In genomic region chr19:47209323-47210179, GRCh38 we compare ENCODE assay signal across 11 cellular contexts. TPM values are rescaled to one million over a fixed set of nuclear protein-coding genes. Genes with fewer than 3 reads are reported as not detected.
DNase-seq lines count a peak whose midpoint lies in the region; ATAC-seq, FAIRE-seq and TF ChIP-seq lines count a peak whose summit lies in the region.
"Had no signal": no experiment of that assay in that cellular context is flagged by ENCODE, and none has a peak within 500 bp of the region (broad histone marks: within the 10 kb centered on the region; RNA-seq: fewer than 3 reads in every experiment).

No MANE protein-coding gene starts in this region.

- H3K27ac ChIP-seq in endothelial cell of umbilical vein (ENCODE audit: insufficient read depth, low read depth, low read length), result no peak overlapping the region
- H3K27ac ChIP-seq: ovary had no signal

- dilution Hi-C loops in endothelial cell of umbilical vein (cut with MboI; ENCODE audit: extremely low pct_ligation_motif_present, low sequenced_read_pairs), result loop anchor here (10.0 kb wide), 1 partner anchor 55 kb away; no protein-coding TSS in a partner anchor

- H3K27me3 ChIP-seq in endothelial cell of umbilical vein (ENCODE audit: control insufficient read depth in 2 of 2, insufficient read depth in 2 of 2, low read length in 2 of 2), result no peaks in the 10 kb centered on the region
- H3K27me3 ChIP-seq: ovary had no signal

- peaks cover 8% of the 10 kb centered on the region for H3K4me1 ChIP-seq in endothelial cell of umbilical vein (ENCODE audit: control insufficient read depth, extremely low read depth, insufficient read depth, low read length)

- H3K4me3 Mint-ChIP-seq in activated CD4-positive, alpha-beta T cell treated with anti-CD3 and anti-CD28 coated beads, Interleukin-2, amount 10 ng/mL, durations not matched to agents 24 days and 14 days, result no peak overlapping the region
- H3K4me3 Mint-ChIP-seq in progenitor cell of endocrine pancreas (ENCODE audit: low read depth), result no peak overlapping the region

- no peak for DNase-seq in activated CD4-positive, alpha-beta T cell treated with anti-CD3 and anti-CD28 coated beads, Interleukin-2, amount 10 ng/mL, durations not matched to agents 24 days and 14 days
- DNase-seq in activated CD4-positive, alpha-beta T cell treated with anti-CD3 and anti-CD28 coated beads for 4 hours, result no peak
- DNase-seq in SK-MEL-5 (ENCODE audit: low read depth, low spot score) (peak; percentile 45), endothelial cell of umbilical vein (ENCODE audit: low read depth, low spot score) (no peak), progenitor cell of endocrine pancreas (ENCODE audit: low spot score, unreplicated experiment) (no peak), GM19239 (ENCODE audit: insufficient read length, low spot score) (no peak), HEK293T (ENCODE audit: extremely low spot score) (no peak)
- DNase-seq: activated T-cell treated with anti-CD3 and anti-CD28 coated beads, Interleukin-2, amount 50 U/mL, for 48 hours; NCI-H2227 treated with DMSO at 0.1 percent for 48 hours; ovary had no signal

- FAIRE-seq in endothelial cell of umbilical vein (lab: Jason Lieb, UNC) (no peak), GM19239 (lab: Jason Lieb, UNC) (no peak)

- H3K9me3 Mint-ChIP-seq in activated CD4-positive, alpha-beta T cell treated with anti-CD3 and anti-CD28 coated beads, Interleukin-2, amount 10 ng/mL, durations not matched to agents 24 days and 14 days, result no peaks in the 10 kb centered on the region
- H3K9me3 Mint-ChIP-seq in progenitor cell of endocrine pancreas (ENCODE audit: low read depth), result no peaks in the 10 kb centered on the region

- H2AFZ ChIP-seq in endothelial cell of umbilical vein (ENCODE audit: low read depth, low read length), result no peak overlapping the region

- no peaks in the 10 kb centered on the region for H4K20me1 ChIP-seq in endothelial cell of umbilical vein (replicated peaks; ENCODE audit: control insufficient read depth, extremely low read depth, insufficient read depth, low read length)

- CTCF ChIA-PET in endothelial cell of umbilical vein (lab: Charles Lee), result interaction anchor here (0.6 to 10.6 kb wide), 18 partner anchors 10 to 982 kb away, joined by 3 to 533 read pairs (median 12); partner anchors contain the start of gene ZC3H4
- CTCF ChIA-PET in HEK293T (lab: Yijun Ruan, JAX), result interaction anchor here (0.6 to 7.3 kb wide), 6 partner anchors 8 to 43 kb away, joined by 3 to 108 read pairs (median 8); no protein-coding TSS in a partner anchor

- H3K27ac Mint-ChIP-seq in activated CD4-positive, alpha-beta T cell treated with anti-CD3 and anti-CD28 coated beads, Interleukin-2, amount 10 ng/mL, durations not matched to agents 24 days and 14 days, result peak overlapping the region; percentile 49
- H3K27ac Mint-ChIP-seq in progenitor cell of endocrine pancreas, result peak overlapping the region; percentile 84

- no peaks in the 10 kb centered on the region for H3K9me3 ChIP-seq in endothelial cell of umbilical vein (replicated peaks; ENCODE audit: control insufficient read depth, insufficient read depth, low read length)
- H3K9me3 ChIP-seq: ovary had no signal

- no peaks in the 10 kb centered on the region for H3K27me3 Mint-ChIP-seq in activated CD4-positive, alpha-beta T cell treated with anti-CD3 and anti-CD28 coated beads, Interleukin-2, amount 10 ng/mL, durations not matched to agents 24 days and 14 days
- H3K27me3 Mint-ChIP-seq in progenitor cell of endocrine pancreas, result no peaks in the 10 kb centered on the region

- no peak overlapping the region for H3K9ac ChIP-seq in endothelial cell of umbilical vein (replicated peaks; ENCODE audit: extremely low read depth, insufficient read depth, low read length)

- intact Hi-C loops in activated CD4-positive, alpha-beta T cell treated with anti-CD3 and anti-CD28 coated beads, Interleukin-2, amount 10 ng/mL, durations not matched to agents 24 days and 14 days (cut with micrococcal nuclease), result loop anchor here (1.0 to 2.0 kb wide), 3 partner anchors 21 to 60 kb away; partner anchors contain the start of gene BBC3
- intact Hi-C loops in endothelial cell of umbilical vein (cut with micrococcal nuclease), result loop anchor here (1.0 kb wide), 3 partner anchors 17 to 60 kb away; no protein-coding TSS in a partner anchor

- H3K36me3 Mint-ChIP-seq in activated CD4-positive, alpha-beta T cell treated with anti-CD3 and anti-CD28 coated beads, Interleukin-2, amount 10 ng/mL, durations not matched to agents 24 days and 14 days (ENCODE audit: low read depth), result peaks cover 46% of the 10 kb centered on the region
- peaks cover 31% of the 10 kb centered on the region for H3K36me3 Mint-ChIP-seq in progenitor cell of endocrine pancreas (ENCODE audit: insufficient read depth)

- TSS peak; percentile 79 for BruUV-seq in endothelial cell of umbilical vein (replicated peaks; lab: Mats Ljungman, UMichigan)

- peaks cover 8% of the 10 kb centered on the region for H3K4me1 Mint-ChIP-seq in activated CD4-positive, alpha-beta T cell treated with anti-CD3 and anti-CD28 coated beads, Interleukin-2, amount 10 ng/mL, durations not matched to agents 24 days and 14 days
- peaks cover 4% of the 10 kb centered on the region for H3K4me1 Mint-ChIP-seq in progenitor cell of endocrine pancreas (ENCODE audit: low read depth)

- TF ChIP-seq CTCF in endothelial cell of umbilical vein (IDR thresholded peaks at IDR 0.05; ENCODE audit: extremely low read depth in 1 of 2, insufficient read depth in 1 of 2, low read depth in 1 of 2, low read length in 2 of 2), result no peak
- no peak for TF ChIP-seq CTCF in progenitor cell of endocrine pancreas (IDR thresholded peaks at IDR 0.05; ENCODE audit: unreplicated experiment)

- no peaks in the 10 kb centered on the region for H3K9me1 ChIP-seq in endothelial cell of umbilical vein (replicated peaks; ENCODE audit: control insufficient read depth, extremely low read depth, insufficient read depth, low read length)

- H3K4me2 ChIP-seq in endothelial cell of umbilical vein (ENCODE audit: insufficient read depth, low read length), result no peak overlapping the region

- no peak for TF ChIP-seq POLR2A in endothelial cell of umbilical vein (IDR thresholded peaks at IDR 0.05; ENCODE audit: low read depth, low read length)

- POLR2A ChIA-PET in endothelial cell of umbilical vein (lab: Charles Lee), result interaction anchor here (0.8 to 2.1 kb wide), 2 partner anchors 16 to 35 kb away, joined by 3 to 16 read pairs; no protein-coding TSS in a partner anchor
- POLR2A ChIA-PET in HEK293T (lab: Yijun Ruan, JAX), result interaction anchor here (1.9 to 3.3 kb wide), 4 partner anchors 11 to 47 kb away, joined by 5 to 37 read pairs (median 19); partner anchors contain the start of gene CCDC9

- H3K79me2 ChIP-seq in endothelial cell of umbilical vein (ENCODE audit: control insufficient read depth, insufficient read depth, low read length), result no peaks in the 10 kb centered on the region

- peaks cover 13% of the 10 kb centered on the region in 2 experiments for H3K36me3 ChIP-seq in endothelial cell of umbilical vein (ENCODE audit: control insufficient read depth in 2 of 2, extremely low read depth in 1 of 2, insufficient read depth in 2 of 2, low read length in 2 of 2)
- H3K36me3 ChIP-seq: ovary had no signal

- no peak overlapping the region for H3K4me3 ChIP-seq in endothelial cell of umbilical vein (replicated peaks in 1 of 3; ENCODE audit: insufficient read depth in 1 of 3, low read depth in 1 of 3, low read length in 3 of 3)
- H3K4me3 ChIP-seq: ovary had no signal

- in situ Hi-C loops in SK-MEL-5 (cut with HindIII; ENCODE audit: low pct_unique_long_range_greater_than_20kb, low sequenced_read_pairs), result no loop called here

- no peak for ATAC-seq in GM18868 (IDR thresholded peaks at IDR 0.05; ENCODE audit: unreplicated experiment)

TF ChIP-seq in endothelial cell of umbilical vein, 7 proteins besides CTCF, POLR2A, EP300 and RAD21 (continues in another document):
- no peak for TF ChIP-seq MYC (IDR thresholded peaks at IDR 0.05; ENCODE audit: low read depth, low read length)
- TF ChIP-seq FOS (IDR thresholded peaks at IDR 0.05; ENCODE audit: borderline replicate concordance, insufficient read depth, low read length), result no peak

TF ChIP-seq in HEK293T, 16 proteins besides CTCF, POLR2A, EP300 and RAD21 (continues in another document):
- TF ChIP-seq SP1 (IDR thresholded peaks at IDR 0.05) (no peak), BHLHE40 (IDR thresholded peaks at IDR 0.05; ENCODE audit: borderline replicate concordance) (no peak), ZNF384 (IDR thresholded peaks at IDR 0.05) (no peak)

RNA-seq across cellular contexts. Expression of gene BBC3, which starts 21.4 kb away (rescaled TPM):
- total RNA-seq in activated CD4-positive, alpha-beta T cell treated with anti-CD3 and anti-CD28 coated beads, Interleukin-2, amount 10 ng/mL, durations not matched to agents 24 days and 14 days, result 17.4 and 17.6 TPM in 2 replicates
- total RNA-seq in SK-MEL-5 (2014; rRNA removed; shearing (Covaris generic)), result 45.9 and 51.2 TPM in 2 replicates
- polyA plus RNA-seq in SK-MEL-5 (2015; cell fraction: cytosol; rRNA removed), result 53.3 and 59.6 TPM in 2 replicates
- polyA plus RNA-seq in SK-MEL-5 (2015; cell fraction: nucleus; rRNA removed), result 36.2 and 77.9 TPM in 2 replicates
- total RNA-seq in endothelial cell of umbilical vein (27.6 and 35.7 TPM in 2 replicates), progenitor cell of endocrine pancreas (18.3 and 23.5 TPM in 2 replicates)
- 11.3 and 15.8 TPM in 2 replicates for polyA plus RNA-seq in endothelial cell of umbilical vein
- polyA plus RNA-seq in endothelial cell of umbilical vein (2011; cell fraction: cytosol; rRNA removed), result 5.6 and 9.7 TPM in 2 replicates
- polyA plus RNA-seq in endothelial cell of umbilical vein (2011; cell fraction: nucleus; rRNA removed), result 16.7 and 16.8 TPM in 2 replicates
- polyA plus RNA-seq in endothelial cell of umbilical vein (2012), result 9.7 and 16.2 TPM in 2 replicates
- polyA minus RNA-seq in endothelial cell of umbilical vein, result 4.9 and 8.2 TPM in 2 replicates
- polyA minus RNA-seq in endothelial cell of umbilical vein (2011; cell fraction: cytosol; rRNA and poly(A)+ RNA removed), result 5.2 TPM
- polyA minus RNA-seq in endothelial cell of umbilical vein (2011; cell fraction: nucleus; rRNA and poly(A)+ RNA removed), result 5.9 and 8.8 TPM in 2 replicates

RNA-seq across cellular contexts. Expression of gene CCDC9, which starts 46.8 kb away (rescaled TPM):
- total RNA-seq in activated CD4-positive, alpha-beta T cell treated with anti-CD3 and anti-CD28 coated beads, Interleukin-2, amount 10 ng/mL, durations not matched to agents 24 days and 14 days, result 40.6 and 44.6 TPM in 2 replicates
- total RNA-seq in SK-MEL-5 (2014; rRNA removed; shearing (Covaris generic)), result 2.5 and 5.0 TPM in 2 replicates
- polyA plus RNA-seq in SK-MEL-5 (2015; cell fraction: cytosol; rRNA removed), result 18.6 and 21.6 TPM in 2 replicates
- 13.3 and 17.2 TPM in 2 replicates for polyA plus RNA-seq in SK-MEL-5 (2015; cell fraction: nucleus; rRNA removed)
- 26.9 and 29.0 TPM in 2 replicates for total RNA-seq in endothelial cell of umbilical vein
- polyA plus RNA-seq in endothelial cell of umbilical vein, result 4.6 and 6.0 TPM in 2 replicates
- 4.2 and 5.1 TPM in 2 replicates for polyA plus RNA-seq in endothelial cell of umbilical vein (2011; cell fraction: cytosol; rRNA removed)
- polyA plus RNA-seq in endothelial cell of umbilical vein (2011; cell fraction: nucleus; rRNA removed), result 21.1 and 30.7 TPM in 2 replicates
- 14.2 and 25.1 TPM in 2 replicates for polyA plus RNA-seq in endothelial cell of umbilical vein (2012)
- polyA minus RNA-seq in endothelial cell of umbilical vein, result 4.0 and 7.1 TPM in 2 replicates
- polyA minus RNA-seq in endothelial cell of umbilical vein (2011; cell fraction: cytosol; rRNA and poly(A)+ RNA removed), result 4.5 TPM
- polyA minus RNA-seq in endothelial cell of umbilical vein (2011; cell fraction: nucleus; rRNA and poly(A)+ RNA removed), result 11.6 and 17.7 TPM in 2 replicates
- total RNA-seq in progenitor cell of endocrine pancreas, result 34.4 and 36.1 TPM in 2 replicates
